Comparison of ENCODE assay signal across 17 cellular contexts in genomic region chr3:160677459-160677901, GRCh38. TPM values are rescaled to one million over a fixed set of nuclear protein-coding genes. Genes with fewer than 3 reads are reported as not detected.
A peak's percentile ranks its signal among the peaks of the same experiment; 100 is the strongest.
DNase-seq lines count a peak whose midpoint lies in the region; ATAC-seq, FAIRE-seq and TF ChIP-seq lines count a peak whose summit lies in the region.
"Had no signal": no experiment of that assay in that cellular context is flagged by ENCODE, and none has a peak within 500 bp of the region (broad histone marks: within the 10 kb centered on the region; RNA-seq: fewer than 3 reads in every experiment).

No MANE protein-coding gene starts in this region.

- no peak for TF ChIP-seq CTCF in HCT116 (IDR thresholded peaks at IDR 0.05 in 2 of 3, conservative IDR thresholded peaks at IDR 0.05 in 1 of 3; ENCODE audit: borderline replicate concordance in 1 of 3, insufficient read depth in 1 of 3, low read depth in 2 of 3, low read length in 2 of 3)
- no peak for TF ChIP-seq CTCF in keratinocyte (optimal IDR thresholded peaks at IDR 0.05 in 1 of 3, IDR thresholded peaks at IDR 0.05 in 1 of 3, conservative IDR thresholded peaks at IDR 0.05 in 1 of 3; ENCODE audit: extremely low read depth in 1 of 3, insufficient read depth in 2 of 3, low read length in 3 of 3)

- H3K4me1 ChIP-seq in HCT116 (ENCODE audit: control insufficient read depth in 1 of 2, insufficient read depth in 2 of 2, low read length in 2 of 2) (peaks cover 32 to 40% of the 10 kb centered on the region in 2 experiments), keratinocyte (ENCODE audit: control insufficient read depth, extremely low read depth, insufficient read depth, low read length) (peaks cover 36% of the 10 kb centered on the region)

- no peak for FAIRE-seq in keratinocyte (lab: Jason Lieb, UNC)

- CTCF ChIA-PET in HCT116 (lab: Charles Lee) = interaction anchor here (3.1 kb wide), 1 partner anchor 9 kb away, joined by 15 read pairs; no protein-coding TSS in a partner anchor

- dilution Hi-C loops in keratinocyte (cut with MboI; ENCODE audit: extremely low pct_ligation_motif_present, low sequenced_read_pairs) = no loop called here

- no peak for TF ChIP-seq POLR2A in HCT116 (IDR thresholded peaks at IDR 0.05; ENCODE audit: borderline replicate concordance, extremely low read depth, insufficient read depth, insufficient read length)

- no peak for TF ChIP-seq RAD21 in HCT116 (IDR thresholded peaks at IDR 0.05; ENCODE audit: low read depth)

- H3K36me3 ChIP-seq in HCT116 (ENCODE audit: control insufficient read depth in 1 of 2, insufficient read depth in 2 of 2, low read length in 2 of 2) = no peaks in the 10 kb centered on the region
- no peaks in the 10 kb centered on the region for H3K36me3 ChIP-seq in keratinocyte (ENCODE audit: control insufficient read depth in 2 of 2, extremely low read depth in 1 of 2, insufficient read depth in 2 of 2, low read length in 2 of 2)
- H3K36me3 ChIP-seq: neutrophil had no signal

- H3K9me3 ChIP-seq in HCT116 (ENCODE audit: control insufficient read depth in 1 of 2, insufficient read depth in 1 of 2, low read depth in 1 of 2, low read length in 2 of 2) (no peaks in the 10 kb centered on the region), keratinocyte (ENCODE audit: control insufficient read depth, low read depth, low read length) (no peaks in the 10 kb centered on the region)
- H3K9me3 ChIP-seq: neutrophil had no signal

- no peaks in the 10 kb centered on the region for H3K9me1 ChIP-seq in keratinocyte (ENCODE audit: control insufficient read depth, extremely low read depth, insufficient read depth, low read length)

- TSS peak; percentile 93 for BruUV-seq in HCT116 (replicated peaks; lab: Mats Ljungman, UMichigan)

- ATAC-seq in HCT116 = peak; percentile 77
- ATAC-seq: CD8-positive, alpha-beta T cell had no signal

- DNase-seq in HCT116 (ENCODE audit: low read depth, low spot score) (no peak), astrocyte of the hippocampus (ENCODE audit: low read depth, low spot score) (peak; percentile 51), keratinocyte (ENCODE audit: low read depth, low spot score) (no peak), amniotic stem cell (lab: John Stamatoyannopoulos, UW) (no peak), OCI-M1 (lab: John Stamatoyannopoulos, UW) (no peak), T-helper 2 cell (no peak), DMS114 treated with DMSO at 0.1 percent for 48 hours (lab: John Stamatoyannopoulos, UW; ENCODE audit: unreplicated experiment) (no peak)
- DNase-seq: activated CD4-positive, CD25-positive, alpha-beta regulatory T cell; anterior cingulate cortex; CD8-positive, alpha-beta T cell; erythroblast; GOT3; SIG-M5; stimulated activated CD4-positive, alpha-beta T cell treated with anti-CD3 and anti-CD28 coated beads, Interleukin-2, amount 100 ng/mL, for 24 hours; stimulated activated naive CD4-positive, alpha-beta T cell had no signal

- intact Hi-C loops in HCT116 (cut with micrococcal nuclease) = no loop called here

- H3K27me3 ChIP-seq in HCT116 (ENCODE audit: insufficient read depth, low read length) (no peaks in the 10 kb centered on the region), keratinocyte (ENCODE audit: control insufficient read depth, extremely low read depth, insufficient read depth, low read length) (no peaks in the 10 kb centered on the region)

- peak overlapping the region; percentile 37 for H2AFZ ChIP-seq in HCT116 (ENCODE audit: low read depth, low read length, poor library complexity, severe bottlenecking)
- H2AFZ ChIP-seq in keratinocyte (ENCODE audit: control insufficient read depth, low read length) = peak overlapping the region; percentile 5

- H3K79me2 ChIP-seq in HCT116 (ENCODE audit: insufficient read depth, low read length) (no peaks in the 10 kb centered on the region), keratinocyte (ENCODE audit: control insufficient read depth, insufficient read depth, low read length) (no peaks in the 10 kb centered on the region)

- H4K20me1 ChIP-seq in HCT116 (ENCODE audit: insufficient read depth) (no peaks in the 10 kb centered on the region), keratinocyte (ENCODE audit: control insufficient read depth, extremely low read depth, insufficient read depth, low read length) (no peaks in the 10 kb centered on the region)

- H3K4me2 ChIP-seq in HCT116 (ENCODE audit: low read length) (peak overlapping the region; percentile 77), keratinocyte (ENCODE audit: control insufficient read depth, extremely low read depth, insufficient read depth, low read depth, low read length) (peak overlapping the region; percentile 73)

- RAD21 ChIA-PET in HCT116 (lab: Charles Lee; ENCODE audit: low non-redundant PET in 1 of 2, low total read pairs in 2 of 2, uncharacterized antibody in 2 of 2, unreplicated experiment in 2 of 2) = no interaction called here

- peak overlapping the region; percentile 33 to 47 for H3K4me3 ChIP-seq in HCT116 (replicated peaks in 1 of 2; ENCODE audit: low read depth in 1 of 2, low read length in 2 of 2)
- peak overlapping the region in 2 of 3 experiments; percentile 4 to 18 for H3K4me3 ChIP-seq in keratinocyte (ENCODE audit: control insufficient read depth in 2 of 3, extremely low read depth in 1 of 3, insufficient read depth in 2 of 3, low read depth in 1 of 3, low read length in 3 of 3)
- peak overlapping the region in 1 of 7 experiments; percentile 3 for H3K4me3 ChIP-seq in skin epidermis

- peak overlapping the region; percentile 69 for H3K27ac ChIP-seq in HCT116 (ENCODE audit: low read depth, low read length)
- H3K27ac ChIP-seq in keratinocyte (ENCODE audit: control insufficient read depth, insufficient read depth, low read length) = peak overlapping the region; percentile 91
- peak overlapping the region in 11 of 21 experiments; percentile 17 to 76 (median 36) for H3K27ac ChIP-seq in skin epidermis
- H3K27ac ChIP-seq: neutrophil had no signal

- H3K9ac ChIP-seq in HCT116 (ENCODE audit: low read length) (peak overlapping the region; percentile 55), keratinocyte (ENCODE audit: control insufficient read depth, extremely low read depth, insufficient read depth, low read length) (peak overlapping the region; percentile 2)

- POLR2A ChIA-PET in HCT116 (lab: Charles Lee) = interaction anchor here (0.6 to 1.5 kb wide), 4 partner anchors 9 to 130 kb away, joined by 3 to 4 read pairs (median 4); no protein-coding TSS in a partner anchor

- no peaks in the 10 kb centered on the region for H3K9me2 ChIP-seq in HCT116 (ENCODE audit: insufficient read depth)

TF ChIP-seq in HCT116, 20 proteins besides CTCF, POLR2A, EP300 and RAD21:
- TF ChIP-seq JUND (IDR thresholded peaks at IDR 0.05) = 0 out of 2 replicates have a peak, but pooled peaks have one; percentile 19
- TF ChIP-seq SP1 (IDR thresholded peaks at IDR 0.05; ENCODE audit: low read depth) = peak; percentile 43
- peak; percentile 27 for TF ChIP-seq TCF7L2 (IDR thresholded peaks at IDR 0.05; ENCODE audit: borderline replicate concordance, extremely low read depth, insufficient read depth, insufficient read length)
- no peak for TF ChIP-seq CBX3 (IDR thresholded peaks at IDR 0.05; ENCODE audit: low read depth)
- TF ChIP-seq POLR2AphosphoS5 (IDR thresholded peaks at IDR 0.05; ENCODE audit: low read depth, low read length) = peak; percentile 41
TF ChIP-seq in HCT116: peak in this region for 4.

RNA-seq across cellular contexts. Expression of gene ARL14, which starts 0.5 kb away (rescaled TPM):
- 0.42 TPM for total RNA-seq in HCT116 (2021; ENCODE audit: unreplicated experiment)
- polyA plus RNA-seq in HCT116 (2012) = 0.56 and 0.87 TPM in 2 replicates
- 0.76 to 2.4 TPM (median 1.6 TPM) in 3 replicates for polyA plus RNA-seq in keratinocyte
- polyA plus RNA-seq in keratinocyte (2011; ENCODE audit: low read depth) = 0.69 TPM
- 0.92 and 1.3 TPM in 2 replicates for polyA plus RNA-seq in keratinocyte (2011; cell fraction: cytosol; rRNA removed)
- 2.6 and 3.3 TPM in 2 replicates for polyA plus RNA-seq in keratinocyte (2011; cell fraction: nucleus; rRNA removed)
- polyA plus RNA-seq in keratinocyte (2012; ENCODE audit: low replicate concordance) = 0.22 and 1.1 TPM in 2 replicates
- polyA minus RNA-seq in keratinocyte = 0.16 to 0.70 TPM in 2 of 3 replicates, not detected in the other
- not detected for polyA minus RNA-seq in keratinocyte (2011; cell fraction: cytosol; rRNA and poly(A)+ RNA removed)
- polyA minus RNA-seq in keratinocyte (2011; cell fraction: nucleus; rRNA and poly(A)+ RNA removed) = 0.74 TPM in 1 of 2 replicates, not detected in the other
- total RNA-seq: CD8-positive, alpha-beta T cell had no signal

Comparison
In these comparisons a context has a peak if more than half of its experiments do, and no peak if none do; other contexts are left out.
1. H3K27ac ChIP-seq: peak in every context shown above with its lines; median percentile 91 in keratinocyte; 69 in HCT116; 36 in skin epidermis.